In genomic region chr6:87925373-87926060, GRCh38 we compare ENCODE assay signal across 9 cellular contexts.
DNase-seq lines count a peak whose midpoint lies in the region; ATAC-seq and TF ChIP-seq lines count a peak whose summit lies in the region.
"Had no signal": no experiment of that assay in that cellular context is flagged by ENCODE, and none has a peak within 500 bp of the region (broad histone marks: within the 10 kb centered on the region; RNA-seq: fewer than 3 reads in every experiment).

No MANE protein-coding gene starts in this region.

- peak; percentile 63 for ATAC-seq in GM18867 (IDR thresholded peaks at IDR 0.05; ENCODE audit: unreplicated experiment)
- ATAC-seq in GM21717 (IDR thresholded peaks at IDR 0.05; ENCODE audit: unreplicated experiment), result peak; percentile 53
- ATAC-seq in HG03565 (IDR thresholded peaks at IDR 0.05; ENCODE audit: unreplicated experiment), result peak; percentile 44
- peak; percentile 65 for ATAC-seq in memory B cell (ENCODE audit: low read depth)
- ATAC-seq in lower lobe of right lung, result no peak
- ATAC-seq in left cardiac atrium, result no peak

- no peaks in the 10 kb centered on the region for H3K4me1 ChIP-seq in lower lobe of right lung
- H3K4me1 ChIP-seq: adrenal gland had no signal

- no peak overlapping the region for H3K27ac ChIP-seq in lower lobe of right lung
- H3K27ac ChIP-seq: adrenal gland had no signal

- no peak overlapping the region for H3K4me3 ChIP-seq in lower lobe of right lung
- H3K4me3 ChIP-seq: adrenal gland had no signal

- H3K36me3 ChIP-seq in lower lobe of right lung, result no peaks in the 10 kb centered on the region
- H3K36me3 ChIP-seq: adrenal gland had no signal

- no peaks in the 10 kb centered on the region for H3K27me3 ChIP-seq in lower lobe of right lung (ENCODE audit: low read depth)
- H3K27me3 ChIP-seq: adrenal gland had no signal

- no peaks in the 10 kb centered on the region for H3K9me3 ChIP-seq in lower lobe of right lung
- H3K9me3 ChIP-seq: adrenal gland had no signal

- TF ChIP-seq CTCF in lower lobe of right lung (IDR thresholded peaks at IDR 0.05), result no peak

- peaks cover 54% of the 10 kb centered on the region for H3K4me1 Mint-ChIP-seq in memory B cell

- intact Hi-C loops in lower lobe of right lung (cut with DNase I) (no loop called here), left cardiac atrium (cut with DNase I) (no loop called here)

- H3K36me3 Mint-ChIP-seq in memory B cell, result no peaks in the 10 kb centered on the region

- H3K27ac Mint-ChIP-seq in memory B cell, result peak overlapping the region; percentile 95

- no peak overlapping the region for H3K4me3 Mint-ChIP-seq in memory B cell

- no peaks in the 10 kb centered on the region for H3K9me3 Mint-ChIP-seq in memory B cell

- DNase-seq in memory B cell (ENCODE audit: low spot score in 2 of 2) (peak; percentile 55 to 72), COR-L47 (lab: John Stamatoyannopoulos, UW) (no peak), lower lobe of right lung (no peak), NCI-H1436 treated with DMSO at 0.1 percent for 48 hours (lab: John Stamatoyannopoulos, UW) (no peak), left cardiac atrium (no peak)
- DNase-seq: adrenal gland had no signal

- H3K27me3 Mint-ChIP-seq in memory B cell, result no peaks in the 10 kb centered on the region

Comparison
In these comparisons a context has a peak if more than half of its experiments do, and no peak if none do; other contexts are left out.
1. ATAC-seq: peak in GM18867 (single experiment), GM21717 (single experiment), HG03565 (single experiment) and memory B cell (single experiment); none in lower lobe of right lung (0 of 2) and left cardiac atrium (0 of 2).
2. DNase-seq: peak in memory B cell (2 of 2); none in COR-L47 (single experiment), lower lobe of right lung (single experiment), NCI-H1436 treated with DMSO at 0.1 percent for 48 hours (single experiment) and left cardiac atrium (single experiment).